In genomic region chr9:124835026-124835501, GRCh38 we compare ENCODE assay signal across 6 cellular contexts. TPM values are rescaled to one million over a fixed set of nuclear protein-coding genes. Genes with fewer than 3 reads are reported as not detected.
DNase-seq lines count a peak whose midpoint lies in the region; ATAC-seq and TF ChIP-seq lines count a peak whose summit lies in the region.

No MANE protein-coding gene starts in this region.

- POLR2A ChIA-PET in HEK293T (lab: Yijun Ruan, JAX): interaction anchor here (0.6 to 1.3 kb wide), 2 partner anchors 17 to 78 kb away, joined by 3 to 5 read pairs; no protein-coding TSS in a partner anchor
- POLR2A ChIA-PET in activated CD4-positive, alpha-beta T cell treated with anti-CD3 and anti-CD28 coated beads, Interleukin-2, amount 10 ng/mL, durations not matched to agents 7 days and 5 days (lab: Charles Lee): no interaction called here

- H3K27ac Mint-ChIP-seq in activated CD4-positive, alpha-beta T cell treated with anti-CD3 and anti-CD28 coated beads, Interleukin-2, amount 10 ng/mL, durations not matched to agents 7 days and 5 days: no peak overlapping the region

- H3K9me3 Mint-ChIP-seq in activated CD4-positive, alpha-beta T cell treated with anti-CD3 and anti-CD28 coated beads, Interleukin-2, amount 10 ng/mL, durations not matched to agents 7 days and 5 days: no peaks in the 10 kb centered on the region

- no peak overlapping the region for H3K4me3 Mint-ChIP-seq in activated CD4-positive, alpha-beta T cell treated with anti-CD3 and anti-CD28 coated beads, Interleukin-2, amount 10 ng/mL, durations not matched to agents 7 days and 5 days

- CTCF ChIA-PET in HEK293T (lab: Yijun Ruan, JAX): interaction anchor here (1.2 kb wide), 1 partner anchor 17 kb away, joined by 4 read pairs; no protein-coding TSS in a partner anchor
- CTCF ChIA-PET in activated CD4-positive, alpha-beta T cell treated with anti-CD3 and anti-CD28 coated beads, Interleukin-2, amount 10 ng/mL, durations not matched to agents 7 days and 5 days (lab: Charles Lee): interaction anchor here (0.5 to 1.1 kb wide), 4 partner anchors 13 to 536 kb away, joined by 3 to 4 read pairs (median 3); partner anchors contain the start of gene WDR38

- no peaks in the 10 kb centered on the region for H3K36me3 Mint-ChIP-seq in activated CD4-positive, alpha-beta T cell treated with anti-CD3 and anti-CD28 coated beads, Interleukin-2, amount 10 ng/mL, durations not matched to agents 7 days and 5 days (ENCODE audit: low read depth)

- DNase-seq in HEK293T (ENCODE audit: extremely low spot score) (peak; percentile 38), UCSD-AML1 (lab: John Stamatoyannopoulos, UW; ENCODE audit: unreplicated experiment) (peak; percentile 49), mucosa of gallbladder (ENCODE audit: low spot score) (peak; percentile 68)
- DNase-seq in activated CD4-positive, alpha-beta T cell treated with anti-CD3 and anti-CD28 coated beads, Interleukin-2, amount 10 ng/mL, durations not matched to agents 7 days and 5 days: no peak

- no peak for ATAC-seq in GM21723 (IDR thresholded peaks at IDR 0.05; ENCODE audit: unreplicated experiment)
- no peak for ATAC-seq in GM19023 (IDR thresholded peaks at IDR 0.05; ENCODE audit: unreplicated experiment)

- no peaks in the 10 kb centered on the region for H3K4me1 Mint-ChIP-seq in activated CD4-positive, alpha-beta T cell treated with anti-CD3 and anti-CD28 coated beads, Interleukin-2, amount 10 ng/mL, durations not matched to agents 7 days and 5 days

- H3K27me3 Mint-ChIP-seq in activated CD4-positive, alpha-beta T cell treated with anti-CD3 and anti-CD28 coated beads, Interleukin-2, amount 10 ng/mL, durations not matched to agents 7 days and 5 days: peaks cover 13% of the 10 kb centered on the region

TF ChIP-seq in HEK293T, 16 proteins besides CTCF, POLR2A, EP300 and RAD21:
- TF ChIP-seq FOXA1 (IDR thresholded peaks at IDR 0.05): no peak
- TF ChIP-seq ZNF384 (IDR thresholded peaks at IDR 0.05): no peak
- no peak for TF ChIP-seq BHLHE40 (IDR thresholded peaks at IDR 0.05; ENCODE audit: borderline replicate concordance)
- no peak for TF ChIP-seq SP1 (IDR thresholded peaks at IDR 0.05)
- no peak for TF ChIP-seq FOXM1 (IDR thresholded peaks at IDR 0.05; ENCODE audit: borderline replicate concordance)
- no peak for TF ChIP-seq ELF4 (IDR thresholded peaks at IDR 0.05)
- TF ChIP-seq FOXK2 (IDR thresholded peaks at IDR 0.05): no peak
- TF ChIP-seq PKNOX1 (IDR thresholded peaks at IDR 0.05): no peak
- TF ChIP-seq TARDBP (IDR thresholded peaks at IDR 0.05): no peak
- no peak for TF ChIP-seq LEF1 (IDR thresholded peaks at IDR 0.05; ENCODE audit: borderline replicate concordance)
- no peak for TF ChIP-seq CTBP1 (IDR thresholded peaks at IDR 0.05; ENCODE audit: borderline replicate concordance)
- TF ChIP-seq ARNT (IDR thresholded peaks at IDR 0.05): no peak

RNA-seq across cellular contexts. Expression of gene WDR38, which starts 18.2 kb away (rescaled TPM):
- total RNA-seq in mucosa of gallbladder: not detected
- total RNA-seq in activated CD4-positive, alpha-beta T cell treated with anti-CD3 and anti-CD28 coated beads, Interleukin-2, amount 10 ng/mL, durations not matched to agents 7 days and 5 days: not detected

RNA-seq across cellular contexts. Expression of gene RPL35, which starts 26.7 kb away (rescaled TPM):
- total RNA-seq in mucosa of gallbladder: 704 TPM
- total RNA-seq in activated CD4-positive, alpha-beta T cell treated with anti-CD3 and anti-CD28 coated beads, Interleukin-2, amount 10 ng/mL, durations not matched to agents 7 days and 5 days: 1,000 to 10,000 TPM; 1,403 to 1,537 TPM

RNA-seq across cellular contexts. Expression of gene ARPC5L, which starts 26.9 kb away (rescaled TPM):
- 33.7 TPM for total RNA-seq in mucosa of gallbladder
- 10 to 100 TPM; 44.1 to 63.3 TPM for total RNA-seq in activated CD4-positive, alpha-beta T cell treated with anti-CD3 and anti-CD28 coated beads, Interleukin-2, amount 10 ng/mL, durations not matched to agents 7 days and 5 days

RNA-seq across cellular contexts. Expression of gene OLFML2A, which starts 58.1 kb away (rescaled TPM):
- total RNA-seq in mucosa of gallbladder: 12.7 TPM
- total RNA-seq in activated CD4-positive, alpha-beta T cell treated with anti-CD3 and anti-CD28 coated beads, Interleukin-2, amount 10 ng/mL, durations not matched to agents 7 days and 5 days: not detected
